Comparison of ENCODE assay signal across 14 cellular contexts in the genomic region with DNA sequence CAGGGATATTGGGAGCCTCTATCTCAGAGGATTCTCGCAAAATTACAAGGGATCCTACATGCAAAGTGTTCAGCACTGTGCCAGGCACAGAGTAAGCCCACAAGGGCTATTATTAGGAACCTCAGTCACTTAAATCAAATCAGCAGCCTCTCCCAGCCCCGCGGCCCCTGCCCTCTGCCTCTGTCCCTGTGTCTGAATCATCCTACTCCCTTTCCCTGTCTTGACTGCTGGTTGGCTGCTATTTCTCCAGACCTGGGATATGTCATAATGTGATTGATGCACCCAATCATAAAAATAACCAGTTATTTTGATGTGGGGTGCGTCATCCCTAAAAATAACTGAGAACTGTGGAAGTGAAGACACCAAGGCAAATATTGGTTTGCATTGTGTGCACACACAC.
"Had no signal": no experiment of that assay in that cellular context is flagged by ENCODE, and none has a peak within 500 bp of the region (broad histone marks: within the 10 kb centered on the region; RNA-seq: fewer than 3 reads in every experiment).

No MANE protein-coding gene starts in this region.

- H3K27me3 ChIP-seq: hepatocyte, neural progenitor cell, thyroid gland had no signal

- H3K36me3 ChIP-seq: gastroesophageal sphincter, neural progenitor cell, thyroid gland had no signal

- H3K9me3 ChIP-seq: gastroesophageal sphincter, thyroid gland had no signal

- ATAC-seq: gastroesophageal sphincter; stimulated activated naive B cell treated with anti-CD40 and anti-IgM and Interleukin-4, amounts not matched to agents 10 μg/mL and 1 μg/mL and 100 μg/mL, for 72 hours had no signal

- H3K27ac ChIP-seq: gastroesophageal sphincter, hepatocyte, neural progenitor cell, parathyroid adenoma, thyroid gland had no signal

- H3K4me2 ChIP-seq: hepatocyte, neural progenitor cell had no signal

- H3K79me2 ChIP-seq: hepatocyte, parathyroid adenoma had no signal

- H2AFZ ChIP-seq: hepatocyte, neural progenitor cell, parathyroid adenoma had no signal

- H3K9ac ChIP-seq: neural progenitor cell, parathyroid adenoma had no signal

- DNase-seq: activated CD4-positive, CD25-positive, alpha-beta regulatory T cell treated with anti-CD3 and anti-CD28 coated beads, Interleukin-2, amount 50 U/mL, for 72 hours; activated naive CD4-positive, alpha-beta T cell; aorta; islet precursor cell; midbrain; retina; stimulated activated CD4-positive, alpha-beta T cell treated with anti-CD3 and anti-CD28 coated beads, Interleukin-2, amount 100 ng/mL, for 48 hours; stimulated activated naive B cell treated with anti-CD40 and anti-IgM and Interleukin-4, amounts not matched to agents 10 μg/mL and 1 μg/mL and 100 μg/mL, for 72 hours; T-helper 1 cell; thyroid gland had no signal

- H3K4me3 ChIP-seq: gastroesophageal sphincter, hepatocyte, neural progenitor cell, thyroid gland had no signal

- H3K4me1 ChIP-seq: gastroesophageal sphincter, neural progenitor cell, parathyroid adenoma, thyroid gland had no signal
